ENCODE assay signal across 8 cellular contexts in the genomic region with DNA sequence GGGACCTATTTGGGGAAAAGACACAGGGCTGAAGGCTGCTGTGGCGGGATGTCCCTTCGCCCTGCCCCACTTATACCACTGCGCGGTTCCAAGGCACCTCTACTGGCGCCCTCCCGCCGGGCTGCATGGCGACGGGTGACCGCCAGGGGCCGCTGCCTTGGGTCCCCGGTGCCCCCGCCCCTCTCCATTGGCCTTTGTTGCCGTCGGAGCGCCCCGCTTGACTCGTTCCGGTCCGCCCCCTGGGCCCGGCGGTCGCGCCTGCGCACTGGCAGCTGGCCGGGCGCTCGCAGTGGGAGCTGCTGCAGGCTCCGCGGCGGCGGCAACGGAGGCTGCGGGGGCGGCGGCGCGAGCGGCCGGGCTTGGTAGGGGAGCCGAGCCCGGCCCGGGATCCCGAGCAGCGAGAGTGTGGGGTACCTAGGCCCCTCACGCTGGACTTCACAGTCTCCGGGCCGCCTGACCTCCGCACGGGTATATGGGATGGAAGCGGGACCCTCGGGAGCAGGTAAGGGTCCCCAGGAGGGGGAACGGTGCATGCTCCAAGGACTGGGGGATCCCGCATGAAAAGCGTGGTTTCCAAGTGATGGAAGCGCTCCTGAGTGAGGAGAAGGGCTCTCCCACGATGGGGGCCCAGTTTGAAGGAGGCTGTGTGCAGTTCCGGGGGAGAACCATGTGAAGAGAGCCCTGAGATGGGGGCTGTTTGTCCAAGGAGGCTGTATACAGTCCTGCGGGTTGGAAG. TPM values are rescaled to one million over a fixed set of nuclear protein-coding genes. Genes with fewer than 3 reads are reported as not detected.
DNase-seq lines count a peak whose midpoint lies in the region; ATAC-seq, FAIRE-seq and TF ChIP-seq lines count a peak whose summit lies in the region.

A gene (plus strand): TSS at position 265 of the 736 bp plus-strand sequence. CDS start 213 bp downstream, at position 478.

- DNase-seq in GM12891 (ENCODE audit: insufficient read length, low spot score) = peak; percentile 99
- DNase-seq in NCI-H1436 (lab: John Stamatoyannopoulos, UW) = peak; percentile 90
- peak; percentile 88 for DNase-seq in SW480 (ENCODE audit: low spot score)
- DNase-seq in activated naive CD8-positive, alpha-beta T cell treated with anti-CD3 and anti-CD28 coated beads, Interleukin-2, amount 50 U/mL, for 24 hours = peak; percentile 98
- peak; percentile 96 to 97 for DNase-seq in cardiac muscle cell (ENCODE audit: low read depth in 1 of 2, low spot score in 1 of 2)
- DNase-seq in trophoblast cell = peak; percentile 78 to 95
- peak; percentile 84 to 87 for DNase-seq in tibial nerve (ENCODE audit: low spot score in 2 of 2)

- TF ChIP-seq EP300 in tibial nerve (IDR thresholded peaks at IDR 0.05) = peak in 1 of 2 donors; percentile 67

- H3K9me3 ChIP-seq in cardiac muscle cell (ENCODE audit: low read depth) (no peaks in the 10 kb centered on the region), trophoblast cell (ENCODE audit: insufficient read depth, low read depth, low read length) (no peaks in the 10 kb centered on the region), tibial nerve (no peaks in the 10 kb centered on the region)

- H4K8ac ChIP-seq in trophoblast cell (ENCODE audit: low read depth, low read length) = peak within 1 kb of the TSS; percentile 80

- H2BK12ac ChIP-seq in trophoblast cell (ENCODE audit: low read length) = no peak within 1 kb of the TSS

- H3K79me1 ChIP-seq in trophoblast cell (ENCODE audit: low read length) = peaks cover 4% of the 10 kb centered on the region

- H3K9me3 Mint-ChIP-seq in activated naive CD8-positive, alpha-beta T cell treated with anti-CD3 and anti-CD28 coated beads, Interleukin-2, amount 50 U/mL, for 24 hours = no peaks in the 10 kb centered on the region

- peaks cover 9% of the 10 kb centered on the region for H3K79me2 ChIP-seq in trophoblast cell (ENCODE audit: control insufficient read depth, insufficient read depth, low read length, poor library complexity)

- peak within 1 kb of the TSS; percentile 77 for H3K9ac ChIP-seq in trophoblast cell (ENCODE audit: low read length)

- peak within 1 kb of the TSS; percentile 49 for H3K27ac ChIP-seq in cardiac muscle cell
- H3K27ac ChIP-seq in trophoblast cell (ENCODE audit: low read depth, low read length) = peak within 1 kb of the TSS; percentile 9
- H3K27ac ChIP-seq in tibial nerve = peak within 1 kb of the TSS; percentile 76 to 89 (median 86)

- peak within 1 kb of the TSS; percentile 78 for H2BK120ac ChIP-seq in trophoblast cell (ENCODE audit: insufficient read depth, low read length, poor library complexity)

- H3K23ac ChIP-seq in trophoblast cell (ENCODE audit: low read length) = no peak within 1 kb of the TSS

- H3K4me3 ChIP-seq in cardiac muscle cell (peak within 1 kb of the TSS; percentile 88), trophoblast cell (ENCODE audit: low read depth, low read length) (peak within 1 kb of the TSS; percentile 96), tibial nerve (peak within 1 kb of the TSS; percentile 77 to 95 (median 88))

- H3K14ac ChIP-seq in trophoblast cell (ENCODE audit: low read length) = peak within 1 kb of the TSS; percentile 69

- no peaks in the 10 kb centered on the region for H3K36me3 Mint-ChIP-seq in activated naive CD8-positive, alpha-beta T cell treated with anti-CD3 and anti-CD28 coated beads, Interleukin-2, amount 50 U/mL, for 24 hours (ENCODE audit: low read depth)

- peak within 1 kb of the TSS; percentile 79 for H3K27ac Mint-ChIP-seq in activated naive CD8-positive, alpha-beta T cell treated with anti-CD3 and anti-CD28 coated beads, Interleukin-2, amount 50 U/mL, for 24 hours

- H3K27me3 ChIP-seq in cardiac muscle cell (no peaks in the 10 kb centered on the region), trophoblast cell (ENCODE audit: insufficient read depth, low read length) (no peaks in the 10 kb centered on the region), tibial nerve (no peaks in the 10 kb centered on the region)

- WGBS in trophoblast cell (ENCODE audit: extremely low coverage, insufficient coverage, insufficient read length) = no CpG with 5 or more reads among the region's 59 CpGs
- 1% methylated on average over 18 to 27 of the region's 59 CpGs for WGBS in tibial nerve, 2 donors

- H2AK5ac ChIP-seq in trophoblast cell (ENCODE audit: low read length) = peak within 1 kb of the TSS; percentile 50

- peak within 1 kb of the TSS; percentile 91 for H4K12ac ChIP-seq in trophoblast cell (ENCODE audit: low read depth, low read length)

- peak within 1 kb of the TSS; percentile 68 for H2AFZ ChIP-seq in trophoblast cell (ENCODE audit: insufficient read depth, low read length, poor library complexity)

- H3K4me3 Mint-ChIP-seq in activated naive CD8-positive, alpha-beta T cell treated with anti-CD3 and anti-CD28 coated beads, Interleukin-2, amount 50 U/mL, for 24 hours = peak within 1 kb of the TSS; percentile 90

- TF ChIP-seq POLR2A in GM12891 (IDR thresholded peaks at IDR 0.05; ENCODE audit: low read depth, low read length) (0 out of 2 replicates have a peak, but pooled peaks have one; percentile 24), tibial nerve (IDR thresholded peaks at IDR 0.05) (peak; percentile 75 to 87)

- H3K4me1 Mint-ChIP-seq in activated naive CD8-positive, alpha-beta T cell treated with anti-CD3 and anti-CD28 coated beads, Interleukin-2, amount 50 U/mL, for 24 hours = peaks cover 45% of the 10 kb centered on the region

- H3K4me1 ChIP-seq in cardiac muscle cell (ENCODE audit: low read depth) (peaks cover 39% of the 10 kb centered on the region), trophoblast cell (ENCODE audit: control insufficient read depth in 1 of 2, insufficient read depth in 2 of 2, low read length in 2 of 2) (peaks cover 18 to 26% of the 10 kb centered on the region in 2 experiments), tibial nerve (peaks cover 0 to 43% (median 20%) of the 10 kb centered on the region in 4 donors)

- peaks cover 3% of the 10 kb centered on the region for H3K27me3 Mint-ChIP-seq in activated naive CD8-positive, alpha-beta T cell treated with anti-CD3 and anti-CD28 coated beads, Interleukin-2, amount 50 U/mL, for 24 hours

- H3K4me2 ChIP-seq in trophoblast cell (ENCODE audit: low read length) = peak within 1 kb of the TSS; percentile 83

- H3K36me3 ChIP-seq in cardiac muscle cell = no peaks in the 10 kb centered on the region
- H3K36me3 ChIP-seq in trophoblast cell (ENCODE audit: control insufficient read depth in 1 of 2, insufficient read depth in 2 of 2, low read length in 2 of 2) = no peaks in the 10 kb centered on the region
- peaks cover 0 to 4% (median 0%) of the 10 kb centered on the region in 3 donors for H3K36me3 ChIP-seq in tibial nerve

- ATAC-seq in HG02840 (IDR thresholded peaks at IDR 0.05; ENCODE audit: low FRiP score, unreplicated experiment) = peak; percentile 81
- ATAC-seq in activated naive CD8-positive, alpha-beta T cell treated with anti-CD3 and anti-CD28 coated beads, Interleukin-2, amount 50 U/mL, for 24 hours = peak; percentile 97

- H3K4ac ChIP-seq in trophoblast cell (ENCODE audit: low read depth, low read length) = peak within 1 kb of the TSS; percentile 78

- H2BK5ac ChIP-seq in trophoblast cell (ENCODE audit: low read depth, low read length, poor library complexity) = peak within 1 kb of the TSS; percentile 42

- H4K91ac ChIP-seq in trophoblast cell (ENCODE audit: low read depth, low read length) = peak within 1 kb of the TSS; percentile 80

- TF ChIP-seq CTCF in cardiac muscle cell (IDR thresholded peaks at IDR 0.05; ENCODE audit: low read depth, low read length) (peak; percentile 81), tibial nerve (IDR thresholded peaks at IDR 0.05) (peak; percentile 96 to 100 (median 97))

- peak; percentile 89 for FAIRE-seq in GM12891 (lab: Jason Lieb, UNC)

- peak within 1 kb of the TSS; percentile 89 for H3K18ac ChIP-seq in trophoblast cell (ENCODE audit: low read length)

TF ChIP-seq in GM12891, 5 proteins besides CTCF, POLR2A, EP300 and RAD21:
- no peak for TF ChIP-seq TAF1 (IDR thresholded peaks at IDR 0.05; ENCODE audit: low read depth, low read length)
- peak; percentile 83 for TF ChIP-seq PAX5 (IDR thresholded peaks at IDR 0.05; ENCODE audit: insufficient read depth, low read length, severe bottlenecking)

RNA-seq across cellular contexts. Expression of the gene that starts here (rescaled TPM):
- 6.4 TPM for polyA plus RNA-seq in GM12891 (2012; ENCODE audit: low read depth, missing spikeins)
- total RNA-seq in cardiac muscle cell = 18.9 and 19.1 TPM in 2 replicates
- polyA plus RNA-seq in cardiac muscle cell = 9.6 and 10.1 TPM in 2 replicates
- polyA plus RNA-seq in trophoblast cell (2013) = 13.1 and 13.5 TPM in 2 replicates
- total RNA-seq in tibial nerve = 10 to 100 TPM in 3 of 4 donors, 1 to 10 TPM in 1; 9.2 to 24.0 (median 20.1) TPM

Comparison
In these comparisons a context has a peak if more than half of its experiments do, and no peak if none do; other contexts are left out.
1. Peak in every context shown above with its lines: DNase-seq, ATAC-seq, H3K4me3 ChIP-seq and H3K27ac ChIP-seq.
2. H3K27ac ChIP-seq: peak in every context shown above with its lines; median percentile 86 in tibial nerve; 49 in cardiac muscle cell; 9 in trophoblast cell.